Comparison of ENCODE assay signal across 8 cellular contexts in genomic region chr1:155591770-155592169, GRCh38. TPM values are rescaled to one million over a fixed set of nuclear protein-coding genes. Genes with fewer than 3 reads are reported as not detected.
DNase-seq lines count a peak whose midpoint lies in the region; TF ChIP-seq lines count a peak whose summit lies in the region.

No MANE protein-coding gene starts in this region.

- H3K79me2 ChIP-seq in OCI-LY1 (ENCODE audit: insufficient read depth, low read length): no peaks in the 10 kb centered on the region

- H3K4me1 ChIP-seq in OCI-LY1 (ENCODE audit: insufficient read depth, low read length, severe bottlenecking) (no peaks in the 10 kb centered on the region), tibial nerve (no peaks in the 10 kb centered on the region)

- no peak for TF ChIP-seq EP300 in tibial nerve (IDR thresholded peaks at IDR 0.05)

- H3K4me2 ChIP-seq in OCI-LY1 (ENCODE audit: low read length): no peak overlapping the region

- H3K36me3 ChIP-seq in OCI-LY1 (ENCODE audit: insufficient read depth, low read length) (peaks cover 3% of the 10 kb centered on the region), tibial nerve (no peaks in the 10 kb centered on the region)

- H3K27me3 ChIP-seq in OCI-LY1 (ENCODE audit: insufficient read depth, low read length): no peaks in the 10 kb centered on the region
- no peaks in the 10 kb centered on the region for H3K27me3 ChIP-seq in tibial nerve

- H3K9ac ChIP-seq in OCI-LY1 (ENCODE audit: low read length): no peak overlapping the region

- H3K27ac ChIP-seq in OCI-LY1 (ENCODE audit: low read depth, low read length, poor library complexity, severe bottlenecking): no peak overlapping the region
- H3K27ac ChIP-seq in tibial nerve: no peak overlapping the region

- H3F3A ChIP-seq in OCI-LY1 (ENCODE audit: insufficient read depth, low read length): no peaks in the 10 kb centered on the region

- 34 to 37% methylated on average over 6 of the region's 6 CpGs for WGBS in tibial nerve, 2 donors

- no peaks in the 10 kb centered on the region for H4K20me1 ChIP-seq in OCI-LY1 (ENCODE audit: insufficient read depth, low read length)

- H3K9me2 ChIP-seq in OCI-LY1 (ENCODE audit: low read depth, low read length): no peaks in the 10 kb centered on the region

- DNase-seq in activated CD4-positive, CD25-positive, alpha-beta regulatory T cell treated with anti-CD3 and anti-CD28 coated beads, Interleukin-2, amount 50 U/mL, for 16 hours (ENCODE audit: low read depth, low spot score): peak; percentile 10
- DNase-seq in activated CD4-positive, CD25-positive, alpha-beta regulatory T cell treated with anti-CD3 and anti-CD28 coated beads, Interleukin-2, amount 50 U/mL, for 72 hours: no peak
- DNase-seq in Jurkat, Clone E6-1 (ENCODE audit: low read depth, low spot score): peak; percentile 72
- DNase-seq in cardiac fibroblast (ENCODE audit: low read depth in 2 of 2) (peak; percentile 81 to 83), kidney tubule cell (ENCODE audit: low spot score) (peak; percentile 63), tibial nerve (ENCODE audit: low spot score in 2 of 2) (peak in 1 of 2 donors; percentile 54), GOT3 (lab: John Stamatoyannopoulos, UW) (no peak)

- no peak overlapping the region for H2AFZ ChIP-seq in OCI-LY1 (ENCODE audit: low read length)

- TF ChIP-seq CTCF in OCI-LY1 (IDR thresholded peaks at IDR 0.05; ENCODE audit: low read length): peak; percentile 64
- peak; percentile 37 for TF ChIP-seq CTCF in cardiac fibroblast (IDR thresholded peaks at IDR 0.05; ENCODE audit: low read depth, low read length)
- TF ChIP-seq CTCF in tibial nerve (IDR thresholded peaks at IDR 0.05): peak; percentile 31 to 50 (median 46)

- no peak for TF ChIP-seq POLR2A in tibial nerve (IDR thresholded peaks at IDR 0.05)

- H3K4me3 ChIP-seq in Jurkat, Clone E6-1 (ENCODE audit: low read length): no peak overlapping the region
- no peak overlapping the region for H3K4me3 ChIP-seq in OCI-LY1 (ENCODE audit: low read depth, low read length, poor library complexity, severe bottlenecking)
- no peak overlapping the region for H3K4me3 ChIP-seq in cardiac fibroblast (replicated peaks in 1 of 2; ENCODE audit: low read depth in 2 of 2, low read length in 2 of 2)
- no peak overlapping the region for H3K4me3 ChIP-seq in tibial nerve

- H3K9me3 ChIP-seq in OCI-LY1 (ENCODE audit: low read length) (no peaks in the 10 kb centered on the region), tibial nerve (no peaks in the 10 kb centered on the region)

RNA-seq across cellular contexts. Expression of gene MSTO1, which starts 18.2 kb away (rescaled TPM):
- 97.3 TPM for polyA plus RNA-seq in Jurkat, Clone E6-1 (2012; ENCODE audit: insufficient read depth, insufficient read length)
- total RNA-seq in tibial nerve: 10 to 100 TPM; 16.4 to 41.4 (median 20.9) TPM

RNA-seq across cellular contexts. Expression of gene ASH1L, which starts 29.2 kb away (rescaled TPM):
- 7.0 TPM for polyA plus RNA-seq in Jurkat, Clone E6-1 (2012; ENCODE audit: insufficient read depth, insufficient read length)
- total RNA-seq in tibial nerve: 10 to 100 TPM; 73.7 to 99.6 (median 85.9) TPM

Comparison
In these comparisons a context has a peak if more than half of its experiments do, and no peak if none do; other contexts are left out.
1. DNase-seq: peak in activated CD4-positive, CD25-positive, alpha-beta regulatory T cell treated with anti-CD3 and anti-CD28 coated beads, Interleukin-2, amount 50 U/mL, for 16 hours (single experiment), Jurkat, Clone E6-1 (single experiment), cardiac fibroblast (2 of 2) and kidney tubule cell (single experiment); none in activated CD4-positive, CD25-positive, alpha-beta regulatory T cell treated with anti-CD3 and anti-CD28 coated beads, Interleukin-2, amount 50 U/mL, for 72 hours (single experiment) and GOT3 (single experiment).
2. Peak in every context shown above with its lines, with median percentiles within 50 percentile points of each other: CTCF ChIP-seq.